In genomic region chr17:39755550-39756375, GRCh38 we compare ENCODE assay signal across 9 cellular contexts. TPM values are rescaled to one million over a fixed set of nuclear protein-coding genes. Genes with fewer than 3 reads are reported as not detected.
DNase-seq lines count a peak whose midpoint lies in the region; ATAC-seq, FAIRE-seq and TF ChIP-seq lines count a peak whose summit lies in the region.
"Had no signal": no experiment of that assay in that cellular context is flagged by ENCODE, and none has a peak within 500 bp of the region (broad histone marks: within the 10 kb centered on the region; RNA-seq: fewer than 3 reads in every experiment).

No MANE protein-coding gene starts in this region.

- no peak overlapping the region for H3K27ac ChIP-seq in pancreas

- no peaks in the 10 kb centered on the region for H3K9me3 ChIP-seq in pancreas
- H3K9me3 ChIP-seq: adrenal gland had no signal

- intact Hi-C loops in pancreas (cut with DNase I), result loop anchor here in 1 of 3 donors (5.0 kb wide), 1 partner anchor 133 kb away; no protein-coding TSS in a partner anchor

- no peaks in the 10 kb centered on the region for H3K36me3 ChIP-seq in pancreas
- H3K36me3 ChIP-seq: adrenal gland had no signal

- TF ChIP-seq CTCF in fibroblast of mammary gland (conservative IDR thresholded peaks at IDR 0.05; ENCODE audit: control insufficient read depth, insufficient read depth, low read depth, low read length) (no peak), pancreas (IDR thresholded peaks at IDR 0.05) (no peak)

- no peak overlapping the region for H3K4me3 ChIP-seq in fibroblast of mammary gland (ENCODE audit: control insufficient read depth, low read depth, low read length)
- no peak overlapping the region for H3K4me3 ChIP-seq in pancreas

- no peak for FAIRE-seq in pancreas (lab: Jason Lieb, UNC)

- H3K4me1 ChIP-seq in pancreas, result peaks cover 4 to 12% (median 11%) of the 10 kb centered on the region in 3 donors

- H3K27me3 ChIP-seq in pancreas, result no peaks in the 10 kb centered on the region
- H3K27me3 ChIP-seq: adrenal gland had no signal

- WGBS in pancreas, 2 donors, result 62 to 70% methylated on average over 18 of the region's 18 CpGs

- ATAC-seq in pancreas (no peak), HG02885 (IDR thresholded peaks at IDR 0.05; ENCODE audit: poor library complexity, unreplicated experiment) (no peak)

- DNase-seq in stimulated activated CD4-positive, alpha-beta T cell treated with anti-CD3 and anti-CD28 coated beads, Interleukin-12 subunit alpha, Interleukin-12 subunit beta, amount 100 ng/mL, for 4 hours, result peak; percentile 35
- DNase-seq in stimulated activated CD4-positive, alpha-beta T cell treated with anti-CD3 and anti-CD28 coated beads, Interleukin-2, amount 100 ng/mL, for 48 hours, result no peak
- DNase-seq in activated CD4-positive, alpha-beta T cell treated with anti-CD3 and anti-CD28 coated beads, Interleukin-2, amount 50 U/mL, for 4 hours, result peak; percentile 44 to 51
- DNase-seq in fibroblast of mammary gland (ENCODE audit: low read depth), result peak; percentile 2
- DNase-seq in stimulated activated CD8-positive, alpha-beta memory T cell treated with anti-CD3 and anti-CD28 coated beads, Interleukin-4, amount 100 ng/mL, for 48 hours, result peak; percentile 64
- DNase-seq in pancreas, result no peak
- DNase-seq in NCI-H1092 treated with DMSO at 0.1 percent for 48 hours (lab: John Stamatoyannopoulos, UW), result no peak

RNA-seq across cellular contexts. Expression of gene GRB7, which starts 18.0 kb away (rescaled TPM):
- total RNA-seq in pancreas, result 10 to 100 TPM; 17.8 to 39.9 (median 26.5) TPM
- 10 to 100 TPM; 50.4 to 64.4 TPM for polyA plus RNA-seq in pancreas

RNA-seq across cellular contexts. Expression of gene MIEN1, which starts 25.4 kb away (rescaled TPM):
- total RNA-seq in pancreas, result 10 to 100 TPM; 17.0 to 26.5 (median 24.3) TPM
- polyA plus RNA-seq in pancreas, result 10 to 100 TPM; 54.4 to 75.2 TPM

RNA-seq across cellular contexts. Expression of gene ERBB2, which starts 55.9 kb away (rescaled TPM):
- 10 to 100 TPM; 38.7 to 78.9 (median 45.0) TPM for total RNA-seq in pancreas
- polyA plus RNA-seq in pancreas, result 10 to 100 TPM; 37.2 to 44.3 TPM

Comparison
In these comparisons a context has a peak if more than half of its experiments do, and no peak if none do; other contexts are left out.
1. DNase-seq: peak in stimulated activated CD4-positive, alpha-beta T cell treated with anti-CD3 and anti-CD28 coated beads, Interleukin-12 subunit alpha, Interleukin-12 subunit beta, amount 100 ng/mL, for 4 hours (single experiment), activated CD4-positive, alpha-beta T cell treated with anti-CD3 and anti-CD28 coated beads, Interleukin-2, amount 50 U/mL, for 4 hours (2 of 2), fibroblast of mammary gland (single experiment) and stimulated activated CD8-positive, alpha-beta memory T cell treated with anti-CD3 and anti-CD28 coated beads, Interleukin-4, amount 100 ng/mL, for 48 hours (single experiment); none in stimulated activated CD4-positive, alpha-beta T cell treated with anti-CD3 and anti-CD28 coated beads, Interleukin-2, amount 100 ng/mL, for 48 hours (0 of 2), pancreas (0 of 6) and NCI-H1092 treated with DMSO at 0.1 percent for 48 hours (single experiment).